Comparison of ENCODE assay signal across 7 cellular contexts in genomic region chr16:18966791-18967190, GRCh38. TPM values are rescaled to one million over a fixed set of nuclear protein-coding genes. Genes with fewer than 3 reads are reported as not detected.
"Had no signal": no experiment of that assay in that cellular context is flagged by ENCODE, and none has a peak within 500 bp of the region (broad histone marks: within the 10 kb centered on the region; RNA-seq: fewer than 3 reads in every experiment).

No MANE protein-coding gene starts in this region.

- H3K4me3 ChIP-seq: K562 had no signal

- H3K27ac ChIP-seq: HL-60 had no signal

- DNase-seq: IMR-90, KBM-7, KG1 had no signal

- ATAC-seq: HepG2, K562 had no signal

RNA-seq across cellular contexts. Expression of gene TMC7, which starts 16.9 kb away (rescaled TPM):
- polyA plus RNA-seq: IgD-negative memory B cell had no signal
